ENCODE assay signal across 27 cellular contexts in genomic region chr20:48162621-48163020, GRCh38.
"Had no signal": no experiment of that assay in that cellular context is flagged by ENCODE, and none has a peak within 500 bp of the region (broad histone marks: within the 10 kb centered on the region; RNA-seq: fewer than 3 reads in every experiment).

No MANE protein-coding gene starts in this region.

- H3K27ac Mint-ChIP-seq: naive thymus-derived CD8-positive, alpha-beta T cell; progenitor cell of endocrine pancreas; stimulated activated naive B cell treated with anti-CD40 and anti-IgM and Interleukin-4, amounts not matched to agents 10 μg/mL and 1 μg/mL and 100 μg/mL, for 72 hours; stimulated activated naive CD8-positive, alpha-beta T cell treated with anti-CD3 and anti-CD28 coated beads, Interleukin-15, Interleukin-2, amounts not matched to agents 100 ng/mL and 50 ng/mL, for 24 hours had no signal

- H3K4me3 Mint-ChIP-seq: naive thymus-derived CD8-positive, alpha-beta T cell; nephron; neural crest cell; stimulated activated naive B cell treated with anti-CD40 and anti-IgM and Interleukin-4, amounts not matched to agents 10 μg/mL and 1 μg/mL and 100 μg/mL, for 72 hours; stimulated activated naive CD8-positive, alpha-beta T cell treated with anti-CD3 and anti-CD28 coated beads, Interleukin-15, Interleukin-2, amounts not matched to agents 100 ng/mL and 50 ng/mL, for 24 hours had no signal

- H3K4me1 Mint-ChIP-seq: stimulated activated naive B cell treated with anti-CD40 and anti-IgM and Interleukin-4, amounts not matched to agents 10 μg/mL and 1 μg/mL and 100 μg/mL, for 72 hours had no signal

- H3K4me2 ChIP-seq: smooth muscle cell had no signal

- H3K9me3 Mint-ChIP-seq: naive thymus-derived CD8-positive, alpha-beta T cell; stimulated activated naive CD8-positive, alpha-beta T cell treated with anti-CD3 and anti-CD28 coated beads, Interleukin-15, Interleukin-2, amounts not matched to agents 100 ng/mL and 50 ng/mL, for 24 hours had no signal

- H3K4me1 ChIP-seq: parathyroid adenoma, right atrium auricular region, right lobe of liver, thyroid gland, transverse colon had no signal

- H3K27me3 ChIP-seq: neutrophil, right atrium auricular region, right lobe of liver, testis, thyroid gland, transverse colon, upper lobe of left lung, vagina had no signal

- H3K9me3 ChIP-seq: lower lobe of right lung, neutrophil, right atrium auricular region, right lobe of liver, testis, thyroid gland, transverse colon, upper lobe of left lung, vagina had no signal

- H3K4me3 ChIP-seq: lower lobe of right lung, right atrium auricular region, right lobe of liver, smooth muscle cell, testis, thyroid gland, transverse colon, upper lobe of left lung, vagina had no signal

- H3K36me3 Mint-ChIP-seq: naive thymus-derived CD8-positive, alpha-beta T cell; stimulated activated naive B cell treated with anti-CD40 and anti-IgM and Interleukin-4, amounts not matched to agents 10 μg/mL and 1 μg/mL and 100 μg/mL, for 72 hours had no signal

- H2AFZ ChIP-seq: parathyroid adenoma had no signal

- FAIRE-seq: keratinocyte had no signal

- DNase-seq: hippocampal formation; kidney glomerular epithelial cell; left cardiac atrium; left ventricle myocardium superior; lower lobe of right lung; mammary epithelial cell; mesenchymal stem cell; naive thymus-derived CD8-positive, alpha-beta T cell; occipital lobe; right lobe of liver; stimulated activated CD4-positive, alpha-beta T cell treated with anti-CD3 and anti-CD28 coated beads, Interleukin-1b, Interleukin-23, amount 100 ng/mL, for 48 hours; stimulated activated CD4-positive, alpha-beta T cell treated with anti-CD3 and anti-CD28 coated beads, Interleukin-2, amount 100 ng/mL, for 48 hours; stimulated activated naive B cell treated with anti-CD40 and anti-IgM and Interleukin-4, amounts not matched to agents 10 μg/mL and 1 μg/mL and 100 μg/mL, for 72 hours; testis; thyroid gland; transverse colon; upper lobe of left lung had no signal

- H3K79me2 ChIP-seq: parathyroid adenoma had no signal

- H3K27ac ChIP-seq: lower lobe of right lung, neutrophil, parathyroid adenoma, right atrium auricular region, right lobe of liver, testis, thyroid gland, transverse colon, upper lobe of left lung, vagina had no signal

- H3K36me3 ChIP-seq: lower lobe of right lung, neutrophil, right atrium auricular region, right lobe of liver, thyroid gland, transverse colon, upper lobe of left lung, vagina had no signal

- H3K9ac ChIP-seq: parathyroid adenoma had no signal
